Comparison of ENCODE assay signal across 28 cellular contexts in the genomic region with DNA sequence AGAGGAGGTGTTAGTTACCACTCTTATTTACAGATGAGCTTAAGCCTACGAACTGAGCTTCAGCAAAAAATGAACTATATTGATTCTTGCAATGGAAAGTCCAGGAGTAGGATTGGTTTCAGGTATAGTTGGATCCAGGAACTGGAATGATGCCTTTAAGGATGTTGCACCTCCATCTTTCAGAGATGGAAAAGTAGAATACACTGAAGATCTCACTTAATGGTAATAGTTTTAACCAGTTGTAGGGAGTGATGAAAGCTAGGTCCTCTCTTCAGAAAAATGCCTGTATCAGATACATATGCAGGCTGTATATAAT. TPM values are rescaled to one million over a fixed set of nuclear protein-coding genes. Genes with fewer than 3 reads are reported as not detected.
DNase-seq lines count a peak whose midpoint lies in the region; ATAC-seq, FAIRE-seq and TF ChIP-seq lines count a peak whose summit lies in the region.
"Had no signal": no experiment of that assay in that cellular context is flagged by ENCODE, and none has a peak within 500 bp of the region (broad histone marks: within the 10 kb centered on the region; RNA-seq: fewer than 3 reads in every experiment).

No MANE protein-coding gene starts in this region.

- TF ChIP-seq CTCF in left ventricle myocardium inferior (IDR thresholded peaks at IDR 0.05; ENCODE audit: borderline replicate concordance) (no peak), kidney (IDR thresholded peaks at IDR 0.05; ENCODE audit: borderline replicate concordance, extremely low read depth, insufficient read depth) (no peak), right lobe of liver (IDR thresholded peaks at IDR 0.05) (no peak), tibial artery (IDR thresholded peaks at IDR 0.05) (no peak)

- H3K4me1 ChIP-seq in left ventricle myocardium inferior (peaks cover 30% of the 10 kb centered on the region), kidney (ENCODE audit: control insufficient read depth in 1 of 2, insufficient read depth in 1 of 2, low read depth in 1 of 2, low read length in 2 of 2) (peaks cover 0 to 11% of the 10 kb centered on the region in 2 donors), right lobe of liver (peaks cover 0 to 28% (median 10%) of the 10 kb centered on the region in 4 donors), tibial artery (peaks cover 0 to 18% (median 3%) of the 10 kb centered on the region in 4 donors)
- H3K4me1 ChIP-seq: A549, BE2C had no signal

- WGBS in right lobe of liver (ENCODE audit: insufficient coverage, low coverage, low lambda C conversion rate, missing lambda C conversion rate): 14% methylated on average over 1 of the region's 1 CpG

- H3K9me3 ChIP-seq in left ventricle myocardium inferior (replicated peaks) (no peaks in the 10 kb centered on the region), kidney (ENCODE audit: control insufficient read depth in 1 of 2, low read length in 2 of 2) (no peaks in the 10 kb centered on the region), right lobe of liver (no peaks in the 10 kb centered on the region), tibial artery (no peaks in the 10 kb centered on the region)
- H3K9me3 ChIP-seq: A549, BE2C had no signal

- H3K27ac ChIP-seq in left ventricle myocardium inferior (replicated peaks) (peak overlapping the region; percentile 70), kidney (ENCODE audit: low read depth in 2 of 2, low read length in 2 of 2) (peak overlapping the region; percentile 85 to 87), right lobe of liver (peak overlapping the region; percentile 95 to 98 (median 96)), tibial artery (no peak overlapping the region)
- H3K27ac ChIP-seq: BLaER1 treated with 17β-estradiol and CSF1 and Interleukin-3, amounts not matched to agents 10 nM and 100 nM; GM23248 had no signal

- ATAC-seq in left cardiac atrium (no peak), right lobe of liver (no peak), GM21390 (IDR thresholded peaks at IDR 0.05; ENCODE audit: unreplicated experiment) (no peak), GM18519 (IDR thresholded peaks at IDR 0.05; ENCODE audit: low FRiP score, unreplicated experiment) (no peak)

- intact Hi-C loops in left ventricle myocardium inferior (cut with micrococcal nuclease): no loop called here
- intact Hi-C loops in left cardiac atrium (cut with DNase I): no loop called here
- intact Hi-C loops in kidney (cut with DNase I): no loop called here
- intact Hi-C loops in right lobe of liver (cut with DNase I): loop anchor here in 1 of 2 donors (10.0 kb wide), 1 partner anchor 232 kb away; the partner anchor contains the start of genes NMB and WDR73
- intact Hi-C loops in tibial artery (cut with DNase I; ENCODE audit: low total_unique reads): no loop called here

- peak overlapping the region in 1 of 2 donors; percentile 71 for H3K9ac ChIP-seq in kidney (ENCODE audit: low read length in 2 of 2)
- H3K9ac ChIP-seq: BLaER1 treated with 17β-estradiol and CSF1 and Interleukin-3, amounts not matched to agents 10 nM and 100 nM; GM23248 had no signal

- H3K36me3 ChIP-seq in left ventricle myocardium inferior (no peaks in the 10 kb centered on the region), kidney (ENCODE audit: control insufficient read depth in 1 of 2, insufficient read depth in 2 of 2, low read length in 2 of 2) (peaks cover 0 to 14% of the 10 kb centered on the region in 2 donors), right lobe of liver (peaks cover 0 to 8% (median 2%) of the 10 kb centered on the region in 4 donors), tibial artery (no peaks in the 10 kb centered on the region)
- H3K36me3 ChIP-seq: BE2C; BLaER1 treated with 17β-estradiol and CSF1 and Interleukin-3, amounts not matched to agents 10 nM and 100 nM had no signal

- no peak overlapping the region for H3K4me3 ChIP-seq in left ventricle myocardium inferior
- H3K4me3 ChIP-seq in kidney (ENCODE audit: low read length in 2 of 2): peak overlapping the region; percentile 73 to 77
- H3K4me3 ChIP-seq in right lobe of liver: peak overlapping the region; percentile 46 to 67 (median 58)
- H3K4me3 ChIP-seq in tibial artery: no peak overlapping the region
- H3K4me3 ChIP-seq: A549; BLaER1 treated with 17β-estradiol and CSF1 and Interleukin-3, amounts not matched to agents 10 nM and 100 nM; GM23248 had no signal

- TF ChIP-seq POLR2A in right lobe of liver (IDR thresholded peaks at IDR 0.05): no peak

- DNase-seq in left ventricle myocardium inferior: no peak
- DNase-seq in left cardiac atrium: no peak
- no peak for DNase-seq in kidney
- no peak for DNase-seq in right lobe of liver
- no peak for DNase-seq in tibial artery
- DNase-seq: 8988T; ACHN; AML-193; BE2C; Calu3; CD4-positive, alpha-beta T cell; COR-L47; DMS53; DMS79 treated with DMSO at 0.1 percent for 48 hours; GF-D8; GM23248; H7; HCEC 1CT had no signal

- H3K27me3 ChIP-seq in left ventricle myocardium inferior (ENCODE audit: low read depth): no peaks in the 10 kb centered on the region
- H3K27me3 ChIP-seq in right lobe of liver: no peaks in the 10 kb centered on the region
- peaks cover 0 to 7% of the 10 kb centered on the region in 2 donors for H3K27me3 ChIP-seq in tibial artery
- H3K27me3 ChIP-seq: BE2C; BLaER1 treated with 17β-estradiol and CSF1 and Interleukin-3, amounts not matched to agents 10 nM and 100 nM had no signal

- FAIRE-seq in kidney (lab: Jason Lieb, UNC): no peak
- FAIRE-seq: A549, GM12891, GM18507, H1 had no signal

RNA-seq across cellular contexts. Expression of gene SLC28A1, which starts 2.5 kb away (rescaled TPM):
- total RNA-seq in left ventricle myocardium inferior: 0.91 TPM
- under 1 TPM; 0.13 to 0.18 TPM for total RNA-seq in left cardiac atrium
- 12.8 TPM for total RNA-seq in kidney
- 51.2 TPM for polyA plus RNA-seq in kidney (ENCODE audit: insufficient read depth, low read depth, low replicate concordance)
- 10 to 100 TPM; 33.2 to 75.4 (median 49.9) TPM for total RNA-seq in right lobe of liver
- total RNA-seq: CD4-positive, alpha-beta T cell; Daoy; G401; GM23248; H1; H7 had no signal
- polyA plus RNA-seq: CD14-positive monocyte, GM23248 had no signal

Comparison
In these comparisons a context has a peak if more than half of its experiments do, and no peak if none do; other contexts are left out.
1. H3K27ac ChIP-seq: peak in left ventricle myocardium inferior (single experiment), kidney (2 of 2) and right lobe of liver (3 of 3); none in tibial artery (0 of 2).
2. H3K4me3 ChIP-seq: peak in kidney (2 of 2) and right lobe of liver (3 of 3); none in left ventricle myocardium inferior (single experiment) and tibial artery (0 of 2).